ENCODE assay signal across 1 cellular context in genomic region chr1:25550683-25551310, GRCh38.
TF ChIP-seq lines count a peak whose summit lies in the region.

No MANE protein-coding gene starts in this region.

TF ChIP-seq in K562, 482 proteins besides CTCF, POLR2A, EP300 and RAD21 (continued from another document):
- TF ChIP-seq, protein P1, sequence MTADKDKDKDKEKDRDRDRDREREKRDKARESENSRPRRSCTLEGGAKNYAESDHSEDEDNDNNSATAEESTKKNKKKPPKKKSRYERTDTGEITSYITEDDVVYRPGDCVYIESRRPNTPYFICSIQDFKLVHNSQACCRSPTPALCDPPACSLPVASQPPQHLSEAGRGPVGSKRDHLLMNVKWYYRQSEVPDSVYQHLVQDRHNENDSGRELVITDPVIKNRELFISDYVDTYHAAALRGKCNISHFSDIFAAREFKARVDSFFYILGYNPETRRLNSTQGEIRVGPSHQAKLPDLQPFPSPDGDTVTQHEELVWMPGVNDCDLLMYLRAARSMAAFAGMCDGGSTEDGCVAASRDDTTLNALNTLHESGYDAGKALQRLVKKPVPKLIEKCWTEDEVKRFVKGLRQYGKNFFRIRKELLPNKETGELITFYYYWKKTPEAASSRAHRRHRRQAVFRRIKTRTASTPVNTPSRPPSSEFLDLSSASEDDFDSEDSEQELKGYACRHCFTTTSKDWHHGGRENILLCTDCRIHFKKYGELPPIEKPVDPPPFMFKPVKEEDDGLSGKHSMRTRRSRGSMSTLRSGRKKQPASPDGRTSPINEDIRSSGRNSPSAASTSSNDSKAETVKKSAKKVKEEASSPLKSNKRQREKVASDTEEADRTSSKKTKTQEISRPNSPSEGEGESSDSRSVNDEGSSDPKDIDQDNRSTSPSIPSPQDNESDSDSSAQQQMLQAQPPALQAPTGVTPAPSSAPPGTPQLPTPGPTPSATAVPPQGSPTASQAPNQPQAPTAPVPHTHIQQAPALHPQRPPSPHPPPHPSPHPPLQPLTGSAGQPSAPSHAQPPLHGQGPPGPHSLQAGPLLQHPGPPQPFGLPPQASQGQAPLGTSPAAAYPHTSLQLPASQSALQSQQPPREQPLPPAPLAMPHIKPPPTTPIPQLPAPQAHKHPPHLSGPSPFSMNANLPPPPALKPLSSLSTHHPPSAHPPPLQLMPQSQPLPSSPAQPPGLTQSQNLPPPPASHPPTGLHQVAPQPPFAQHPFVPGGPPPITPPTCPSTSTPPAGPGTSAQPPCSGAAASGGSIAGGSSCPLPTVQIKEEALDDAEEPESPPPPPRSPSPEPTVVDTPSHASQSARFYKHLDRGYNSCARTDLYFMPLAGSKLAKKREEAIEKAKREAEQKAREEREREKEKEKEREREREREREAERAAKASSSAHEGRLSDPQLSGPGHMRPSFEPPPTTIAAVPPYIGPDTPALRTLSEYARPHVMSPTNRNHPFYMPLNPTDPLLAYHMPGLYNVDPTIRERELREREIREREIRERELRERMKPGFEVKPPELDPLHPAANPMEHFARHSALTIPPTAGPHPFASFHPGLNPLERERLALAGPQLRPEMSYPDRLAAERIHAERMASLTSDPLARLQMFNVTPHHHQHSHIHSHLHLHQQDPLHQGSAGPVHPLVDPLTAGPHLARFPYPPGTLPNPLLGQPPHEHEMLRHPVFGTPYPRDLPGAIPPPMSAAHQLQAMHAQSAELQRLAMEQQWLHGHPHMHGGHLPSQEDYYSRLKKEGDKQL (CRISPR knock-in tag; IDR thresholded peaks at IDR 0.05; ENCODE audit: borderline replicate concordance), result no peak
- 0 out of 2 replicates have a peak, but pooled peaks have one; percentile 44 for TF ChIP-seq ZKSCAN8 (CRISPR knock-in tag; IDR thresholded peaks at IDR 0.05)
- TF ChIP-seq, protein P2, sequence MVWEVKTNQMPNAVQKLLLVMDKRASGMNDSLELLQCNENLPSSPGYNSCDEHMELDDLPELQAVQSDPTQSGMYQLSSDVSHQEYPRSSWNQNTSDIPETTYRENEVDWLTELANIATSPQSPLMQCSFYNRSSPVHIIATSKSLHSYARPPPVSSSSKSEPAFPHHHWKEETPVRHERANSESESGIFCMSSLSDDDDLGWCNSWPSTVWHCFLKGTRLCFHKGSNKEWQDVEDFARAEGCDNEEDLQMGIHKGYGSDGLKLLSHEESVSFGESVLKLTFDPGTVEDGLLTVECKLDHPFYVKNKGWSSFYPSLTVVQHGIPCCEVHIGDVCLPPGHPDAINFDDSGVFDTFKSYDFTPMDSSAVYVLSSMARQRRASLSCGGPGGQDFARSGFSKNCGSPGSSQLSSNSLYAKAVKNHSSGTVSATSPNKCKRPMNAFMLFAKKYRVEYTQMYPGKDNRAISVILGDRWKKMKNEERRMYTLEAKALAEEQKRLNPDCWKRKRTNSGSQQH (CRISPR knock-in tag; IDR thresholded peaks at IDR 0.05), result peak; percentile 44; the same call in 1 of the 2 replicates
- TF ChIP-seq GATAD2A (IDR thresholded peaks at IDR 0.05), result no peak
- TF ChIP-seq HDAC1 (IDR thresholded peaks at IDR 0.05), result no peak
- TF ChIP-seq ELF4 (CRISPR knock-in tag; IDR thresholded peaks at IDR 0.05), result 0 out of 2 replicates have a peak, but pooled peaks have one; percentile 18
- TF ChIP-seq HLTF (IDR thresholded peaks at IDR 0.05), result 0 out of 2 replicates have a peak, but pooled peaks have one; percentile 31
- peak; percentile 44; the same call in 1 of the 2 replicates for TF ChIP-seq ZFP91 (CRISPR knock-in tag; IDR thresholded peaks at IDR 0.05)
- TF ChIP-seq LEF1 (IDR thresholded peaks at IDR 0.05), result no peak
